ENCODE assay signal across 35 cellular contexts in genomic region chr3:142053835-142054234, GRCh38.
"Had no signal": no experiment of that assay in that cellular context is flagged by ENCODE, and none has a peak within 500 bp of the region (broad histone marks: within the 10 kb centered on the region; RNA-seq: fewer than 3 reads in every experiment).

No MANE protein-coding gene starts in this region.

- H3K36me3 ChIP-seq: brain microvascular endothelial cell, cardiac muscle cell, Peyer's patch, SJSA1, WERI-Rb-1 had no signal

- H3K27ac ChIP-seq: brain microvascular endothelial cell, cardiac muscle cell, KMS-11, Peyer's patch, SJSA1, WERI-Rb-1 had no signal

- H3K9me3 Mint-ChIP-seq: activated CD8-positive, alpha-beta T cell treated with anti-CD3 and anti-CD28 coated beads for 36 hours; activated naive CD8-positive, alpha-beta T cell treated with anti-CD3 and anti-CD28 coated beads for 36 hours; activated T-cell treated with anti-CD3 and anti-CD28 coated beads, Interleukin-2, amount 50 U/mL, for 72 hours; activated T-helper 17 cell treated with anti-CD3 and anti-CD28 coated beads, Interleukin-2, amount 50 U/mL, for 72 hours; central memory CD8-positive, alpha-beta T cell; T-cell had no signal

- H3K9me3 ChIP-seq: Peyer's patch, SJSA1 had no signal

- H3K4me3 Mint-ChIP-seq: activated CD4-positive, alpha-beta T cell treated with anti-CD3 and anti-CD28 coated beads, Interleukin-2, amount 10 ng/mL, durations not matched to agents 24 days and 14 days; activated CD8-positive, alpha-beta T cell treated with anti-CD3 and anti-CD28 coated beads for 36 hours; activated naive CD8-positive, alpha-beta T cell treated with anti-CD3 and anti-CD28 coated beads for 36 hours; activated T-cell treated with anti-CD3 and anti-CD28 coated beads, Interleukin-2, amount 50 U/mL, for 72 hours; activated T-helper 17 cell treated with anti-CD3 and anti-CD28 coated beads, Interleukin-2, amount 50 U/mL, for 72 hours; central memory CD8-positive, alpha-beta T cell; T-cell; T-helper 17 cell had no signal

- H3K27ac Mint-ChIP-seq: activated CD4-positive, alpha-beta T cell treated with anti-CD3 and anti-CD28 coated beads, Interleukin-2, amount 10 ng/mL, durations not matched to agents 24 days and 14 days; activated CD8-positive, alpha-beta T cell treated with anti-CD3 and anti-CD28 coated beads for 36 hours; activated naive CD8-positive, alpha-beta T cell treated with anti-CD3 and anti-CD28 coated beads for 36 hours; activated T-cell treated with anti-CD3 and anti-CD28 coated beads, Interleukin-2, amount 50 U/mL, for 72 hours; activated T-helper 17 cell treated with anti-CD3 and anti-CD28 coated beads, Interleukin-2, amount 50 U/mL, for 72 hours; T-cell; T-helper 17 cell had no signal

- ATAC-seq: activated T-helper 17 cell treated with anti-CD3 and anti-CD28 coated beads, Interleukin-2, amount 50 U/mL, for 72 hours; PC-3; SK-N-SH treated with all-trans-retinoic acid at 6 μM for 48 hours; T-cell; T-helper 17 cell had no signal

- DNase-seq: activated CD4-positive, alpha-beta T cell treated with anti-CD3 and anti-CD28 coated beads for 1 hour; activated CD4-positive, alpha-beta T cell treated with anti-CD3 and anti-CD28 coated beads, Interleukin-2, amount 10 ng/mL, durations not matched to agents 24 days and 14 days; activated CD4-positive, alpha-beta T cell treated with anti-CD3 and anti-CD28 coated beads, Interleukin-2, amount 50 U/mL, for 4 hours; activated CD4-positive, CD25-positive, alpha-beta regulatory T cell; activated effector memory CD4-positive, alpha-beta T cell treated with anti-CD3 and anti-CD28 coated beads, Interleukin-2, amount 50 U/mL, for 16 hours; activated naive CD4-positive, alpha-beta T cell; activated naive CD4-positive, alpha-beta T cell treated with anti-CD3 and anti-CD28 coated beads, Interleukin-2, amount 50 U/mL, for 16 hours; activated naive CD8-positive, alpha-beta T cell treated with anti-CD3 and anti-CD28 coated beads for 36 hours; activated T-cell treated with anti-CD3 and anti-CD28 coated beads, Interleukin-2, amount 50 U/mL, for 1 hour; activated T-cell treated with anti-CD3 and anti-CD28 coated beads, Interleukin-2, amount 50 U/mL, for 72 hours; amniotic stem cell; aorta; brain microvascular endothelial cell; NCI-H1105; NCI-H1417 treated with DMSO at 0.1 percent for 48 hours; NCI-H187 treated with DMSO at 0.1 percent for 48 hours; NCI-H510A; NCI-H526; NCI-H748 treated with DMSO at 0.1 percent for 48 hours; NK-92 treated with Interleukin-12 subunit alpha and Interleukin-12 subunit beta, amount 100 ng/mL, for 24 hours; PC-3; Peyer's patch; RPMI8226; SHP77 treated with DMSO at 0.1 percent for 48 hours; T-cell; T-helper 17 cell; T-helper 9 cell; WERI-Rb-1 had no signal

- H3K9ac ChIP-seq: KMS-11 had no signal

- H3K4me1 Mint-ChIP-seq: activated T-helper 17 cell treated with anti-CD3 and anti-CD28 coated beads, Interleukin-2, amount 50 U/mL, for 72 hours; central memory CD8-positive, alpha-beta T cell; T-helper 17 cell had no signal

- H3K27me3 ChIP-seq: brain microvascular endothelial cell, cardiac muscle cell, Peyer's patch, SJSA1 had no signal

- H3K27me3 Mint-ChIP-seq: activated CD4-positive, alpha-beta T cell treated with anti-CD3 and anti-CD28 coated beads, Interleukin-2, amount 10 ng/mL, durations not matched to agents 24 days and 14 days; activated CD8-positive, alpha-beta T cell treated with anti-CD3 and anti-CD28 coated beads for 36 hours; activated naive CD8-positive, alpha-beta T cell treated with anti-CD3 and anti-CD28 coated beads for 36 hours; activated T-helper 17 cell treated with anti-CD3 and anti-CD28 coated beads, Interleukin-2, amount 50 U/mL, for 72 hours; central memory CD8-positive, alpha-beta T cell; T-cell; T-helper 17 cell had no signal

- H3K4me3 ChIP-seq: cardiac muscle cell, Peyer's patch, SJSA1 had no signal

- H3K4me2 ChIP-seq: KMS-11 had no signal

- H3K4me1 ChIP-seq: Peyer's patch, SJSA1 had no signal
